ENCODE assay signal across 1 cellular context in genomic region chr18:40897884-40898283, GRCh38.
A peak's percentile ranks its signal among the peaks of the same experiment; 100 is the strongest.
TF ChIP-seq lines count a peak whose summit lies in the region.

No MANE protein-coding gene starts in this region.

TF ChIP-seq in H1, 55 proteins besides CTCF, POLR2A, EP300 and RAD21 (continued from another document):
- no peak for TF ChIP-seq PHF8 (conservative IDR thresholded peaks at IDR 0.05; ENCODE audit: low read depth, low read length)
- TF ChIP-seq, protein P1, sequence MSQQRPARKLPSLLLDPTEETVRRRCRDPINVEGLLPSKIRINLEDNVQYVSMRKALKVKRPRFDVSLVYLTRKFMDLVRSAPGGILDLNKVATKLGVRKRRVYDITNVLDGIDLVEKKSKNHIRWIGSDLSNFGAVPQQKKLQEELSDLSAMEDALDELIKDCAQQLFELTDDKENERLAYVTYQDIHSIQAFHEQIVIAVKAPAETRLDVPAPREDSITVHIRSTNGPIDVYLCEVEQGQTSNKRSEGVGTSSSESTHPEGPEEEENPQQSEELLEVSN (IDR thresholded peaks at IDR 0.05): no peak
- TF ChIP-seq CBX5 (IDR thresholded peaks at IDR 0.05; ENCODE audit: low read depth, low read length): no peak
- TF ChIP-seq SIX5 (IDR thresholded peaks at IDR 0.05; ENCODE audit: low read depth, low read length): no peak
- TF ChIP-seq BCL11A (IDR thresholded peaks at IDR 0.05; ENCODE audit: low read depth in 2 of 2, low read length in 2 of 2): no peak
- TF ChIP-seq SIRT6 (IDR thresholded peaks at IDR 0.05; ENCODE audit: low read length): no peak
- TF ChIP-seq, protein P2, sequence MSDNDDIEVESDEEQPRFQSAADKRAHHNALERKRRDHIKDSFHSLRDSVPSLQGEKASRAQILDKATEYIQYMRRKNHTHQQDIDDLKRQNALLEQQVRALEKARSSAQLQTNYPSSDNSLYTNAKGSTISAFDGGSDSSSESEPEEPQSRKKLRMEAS (IDR thresholded peaks at IDR 0.05): peak; percentile 64
- no peak for TF ChIP-seq NANOG (IDR thresholded peaks at IDR 0.05; ENCODE audit: insufficient read depth, low read depth, low read length, poor library complexity, severe bottlenecking)
- TF ChIP-seq CREB1 (IDR thresholded peaks at IDR 0.05): no peak
- TF ChIP-seq KDM4A (IDR thresholded peaks at IDR 0.05; ENCODE audit: low read depth, low read length, severe bottlenecking): no peak
- no peak for TF ChIP-seq NRF1 (IDR thresholded peaks at IDR 0.05; ENCODE audit: low read depth, low read length)
- TF ChIP-seq SP4 (IDR thresholded peaks at IDR 0.05; ENCODE audit: low read length): no peak
- no peak for TF ChIP-seq TBP (IDR thresholded peaks at IDR 0.05; ENCODE audit: low read depth, low read length)
- no peak for TF ChIP-seq EGR1 (IDR thresholded peaks at IDR 0.05; ENCODE audit: borderline replicate concordance, low read depth, low read length)
- TF ChIP-seq POLR2AphosphoS5 (IDR thresholded peaks at IDR 0.05; ENCODE audit: low read depth, low read length): no peak
- no peak for TF ChIP-seq TAF7 (optimal IDR thresholded peaks at IDR 0.05; ENCODE audit: borderline replicate concordance, low read depth, low read length)
- 0 out of 2 replicates have a peak, but pooled peaks have one; percentile 34 for TF ChIP-seq POU5F1 (IDR thresholded peaks at IDR 0.05; ENCODE audit: low read depth, low read length)
- TF ChIP-seq JUND (IDR thresholded peaks at IDR 0.05; ENCODE audit: low read length): no peak
- no peak for TF ChIP-seq TEAD4 (IDR thresholded peaks at IDR 0.05; ENCODE audit: low read depth, low read length)
- peak; percentile 46 to 82; a peak in 1 of 4 replicates for TF ChIP-seq SIN3A (conservative IDR thresholded peaks at IDR 0.05 in 1 of 2, IDR thresholded peaks at IDR 0.05 in 1 of 2; ENCODE audit: low read depth in 1 of 2, low read length in 2 of 2)
- no peak for TF ChIP-seq GABPA (IDR thresholded peaks at IDR 0.05; ENCODE audit: borderline replicate concordance, insufficient read depth, low read length)
- no peak for TF ChIP-seq MAFK (IDR thresholded peaks at IDR 0.05; ENCODE audit: low read depth, low read length)
- no peak for TF ChIP-seq CHD1 (IDR thresholded peaks at IDR 0.05; ENCODE audit: low read depth, low read length)
- no peak for TF ChIP-seq BRCA1 (IDR thresholded peaks at IDR 0.05; ENCODE audit: low read depth, low read length)
- no peak for TF ChIP-seq TCF12 (IDR thresholded peaks at IDR 0.05; ENCODE audit: low read depth, low read length)
- no peak for TF ChIP-seq BACH1 (IDR thresholded peaks at IDR 0.05; ENCODE audit: low read length)
- TF ChIP-seq GTF2F1 (IDR thresholded peaks at IDR 0.05; ENCODE audit: borderline replicate concordance, low read depth, low read length): no peak
- peak; percentile 56 for TF ChIP-seq ASH2L (IDR thresholded peaks at IDR 0.05; ENCODE audit: low read length)
- no peak for TF ChIP-seq CHD2 (IDR thresholded peaks at IDR 0.05; ENCODE audit: low read length)
